9 cellular contexts compared by ENCODE assay signal in the genomic region with DNA sequence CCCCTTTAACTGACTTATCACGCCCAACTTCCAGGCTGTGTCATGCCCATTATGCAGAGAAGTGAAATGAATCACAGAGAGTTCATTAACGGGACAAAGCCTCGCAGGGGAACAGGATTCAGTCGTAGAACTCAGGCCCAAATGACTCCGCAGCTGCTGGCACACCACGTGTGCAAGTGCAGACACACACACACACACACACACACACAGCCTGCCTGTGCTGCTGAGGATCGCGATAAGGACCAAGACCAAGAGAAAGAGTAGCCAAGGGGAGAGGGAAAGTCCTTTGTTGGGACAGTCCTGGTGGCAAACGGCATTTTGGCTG.
DNase-seq lines count a peak whose midpoint lies in the region; ATAC-seq, FAIRE-seq and TF ChIP-seq lines count a peak whose summit lies in the region.
"Had no signal": no experiment of that assay in that cellular context is flagged by ENCODE, and none has a peak within 500 bp of the region (broad histone marks: within the 10 kb centered on the region; RNA-seq: fewer than 3 reads in every experiment).

No MANE protein-coding gene starts in this region.

- CTCF ChIA-PET in RWPE1 (lab: Yijun Ruan, JAX), result interaction anchor here (0.5 to 3.3 kb wide), 5 partner anchors 17 to 49 kb away, joined by 3 to 23 read pairs (median 4); no protein-coding TSS in a partner anchor

- POLR2A ChIA-PET in RWPE1 (lab: Yijun Ruan, JAX; ENCODE audit: low non-redundant PET), result interaction anchor here (0.6 to 1.0 kb wide), 3 partner anchors 17 to 50 kb away, joined by 3 to 5 read pairs (median 3); no protein-coding TSS in a partner anchor

- no peaks in the 10 kb centered on the region for H3K9me3 ChIP-seq in kidney (ENCODE audit: control insufficient read depth in 1 of 2, low read length in 2 of 2)

- no peak overlapping the region for H3K9ac ChIP-seq in kidney (ENCODE audit: low read length in 2 of 2)

- TF ChIP-seq CTCF in RWPE1 (conservative IDR thresholded peaks at IDR 0.05; ENCODE audit: low read depth) (no peak), astrocyte of the spinal cord (IDR thresholded peaks at IDR 0.05; ENCODE audit: low read depth, low read length) (no peak), kidney (IDR thresholded peaks at IDR 0.05; ENCODE audit: borderline replicate concordance, extremely low read depth, insufficient read depth) (no peak)

- intact Hi-C loops in kidney (cut with DNase I), result no loop called here

- ATAC-seq in HG02981 (IDR thresholded peaks at IDR 0.05; ENCODE audit: unreplicated experiment), result peak; percentile 79

- H3K4me3 ChIP-seq in astrocyte of the spinal cord (ENCODE audit: low read depth, low read length), result no peak overlapping the region
- no peak overlapping the region for H3K4me3 ChIP-seq in kidney (ENCODE audit: low read length in 2 of 2)

- DNase-seq in SIG-M5 treated with dmso at 0.1 percent for 504 hours (lab: John Stamatoyannopoulos, UW; ENCODE audit: unreplicated experiment), result peak; percentile 65
- DNase-seq in SIG-M5 (lab: John Stamatoyannopoulos, UW), result no peak
- DNase-seq in RWPE1 (ENCODE audit: low spot score), result peak; percentile 88
- DNase-seq in astrocyte of the spinal cord (ENCODE audit: low read depth, low spot score), result peak; percentile 90
- peak; percentile 79 for DNase-seq in kidney
- DNase-seq in stimulated activated CD4-positive, alpha-beta T cell treated with anti-CD3 and anti-CD28 coated beads, TNF-alpha, amount 100 ng/mL, for 48 hours (ENCODE audit: low read depth in 3 of 3), result peak; percentile 54 to 76 (median 61)
- DNase-seq in NCI-H526 treated with DMSO at 0.1 percent for 48 hours (lab: John Stamatoyannopoulos, UW), result no peak

- H3K4me1 ChIP-seq in kidney (ENCODE audit: control insufficient read depth in 1 of 2, insufficient read depth in 1 of 2, low read depth in 1 of 2, low read length in 2 of 2), result peaks cover 0 to 6% of the 10 kb centered on the region in 2 donors

- no peak for FAIRE-seq in kidney (lab: Jason Lieb, UNC)
- FAIRE-seq: colon had no signal

- H3K27ac ChIP-seq in RWPE1, result peak overlapping the region; percentile 99
- no peak overlapping the region for H3K27ac ChIP-seq in kidney (ENCODE audit: low read depth in 2 of 2, low read length in 2 of 2)

- H3K36me3 ChIP-seq in kidney (ENCODE audit: control insufficient read depth in 1 of 2, insufficient read depth in 2 of 2, low read length in 2 of 2), result no peaks in the 10 kb centered on the region

- in situ Hi-C loops in astrocyte of the spinal cord (cut with HindIII; ENCODE audit: low sequenced_read_pairs), result no loop called here

Comparison
In these comparisons a context has a peak if more than half of its experiments do, and no peak if none do; other contexts are left out.
1. DNase-seq: peak in SIG-M5 treated with dmso at 0.1 percent for 504 hours (single experiment), RWPE1 (single experiment), astrocyte of the spinal cord (single experiment), kidney (single experiment) and stimulated activated CD4-positive, alpha-beta T cell treated with anti-CD3 and anti-CD28 coated beads, TNF-alpha, amount 100 ng/mL, for 48 hours (3 of 3); none in SIG-M5 (single experiment) and NCI-H526 treated with DMSO at 0.1 percent for 48 hours (single experiment).